In genomic region chr4:152983221-152983620, GRCh38 we compare ENCODE assay signal across 1 cellular context.
TF ChIP-seq lines count a peak whose summit lies in the region.

No MANE protein-coding gene starts in this region.

TF ChIP-seq in HepG2, 621 proteins besides CTCF, POLR2A, EP300 and RAD21 (continued from another document):
- TF ChIP-seq REST (IDR thresholded peaks at IDR 0.05; ENCODE audit: borderline replicate concordance in 1 of 2, low read depth in 1 of 2, low read length in 2 of 2) (peak; percentile 61 to 92), XRCC5 (optimal IDR thresholded peaks at IDR 0.05; ENCODE audit: low read length) (peak; percentile 33), MIER2 (CRISPR knock-in tag; IDR thresholded peaks at IDR 0.05) (peak; percentile 87; the same call in 1 of the 2 replicates)
